1 cellular context compared by ENCODE assay signal in genomic region chr18:25055076-25055475, GRCh38.
TF ChIP-seq lines count a peak whose summit lies in the region.

No MANE protein-coding gene starts in this region.

TF ChIP-seq in endothelial cell of umbilical vein, 7 proteins besides CTCF, POLR2A, EP300 and RAD21:
- TF ChIP-seq EZH2 (IDR thresholded peaks at IDR 0.05; ENCODE audit: borderline replicate concordance, low read depth, low read length, severe bottlenecking), result no peak
- peak; percentile 96 for TF ChIP-seq FOS (IDR thresholded peaks at IDR 0.05; ENCODE audit: borderline replicate concordance, insufficient read depth, low read length)
- no peak for TF ChIP-seq MAX (IDR thresholded peaks at IDR 0.05; ENCODE audit: insufficient read depth, insufficient read length)
- TF ChIP-seq GATA2 (IDR thresholded peaks at IDR 0.05; ENCODE audit: insufficient read depth, insufficient read length, low read depth, low read length), result peak; percentile 71
- TF ChIP-seq POLR2AphosphoS5 (IDR thresholded peaks at IDR 0.05; ENCODE audit: insufficient read depth, low read depth, low read length), result peak; percentile 73
- no peak for TF ChIP-seq MYC (IDR thresholded peaks at IDR 0.05; ENCODE audit: low read depth, low read length)
- TF ChIP-seq JUN (IDR thresholded peaks at IDR 0.05; ENCODE audit: borderline replicate concordance, insufficient read depth, insufficient read length, low read depth), result peak; percentile 59
